In genomic region chr1:46086581-46086980, GRCh38 we compare ENCODE assay signal across 22 cellular contexts.
"Had no signal": no experiment of that assay in that cellular context is flagged by ENCODE, and none has a peak within 500 bp of the region (broad histone marks: within the 10 kb centered on the region; RNA-seq: fewer than 3 reads in every experiment).

No MANE protein-coding gene starts in this region.

- H3K36me3 ChIP-seq: esophagus squamous epithelium, heart right ventricle, lower lobe of right lung, prostate gland, uterus had no signal

- H3K27ac ChIP-seq: body of pancreas, esophagus squamous epithelium, heart right ventricle, lower lobe of right lung, prostate gland, testis, uterus had no signal

- H3K27me3 ChIP-seq: body of pancreas, esophagus squamous epithelium, heart right ventricle, testis, uterus had no signal

- H3K4me3 Mint-ChIP-seq: activated T-cell treated with anti-CD3 and anti-CD28 coated beads, Interleukin-2, amount 50 U/mL, for 4 hours; naive B cell; T-helper 17 cell had no signal

- H3K27ac Mint-ChIP-seq: activated T-helper 2 cell treated with anti-CD3 and anti-CD28 coated beads, Interferon-gamma antibody, Interleukin-2, Interleukin-4, amounts not matched to agents 10 μg/mL and 5 μg/mL and 100 μg/mL, durations not matched to agents 14 hours and 24 hours and 36 hours; naive B cell; T-helper 17 cell had no signal

- DNase-seq: activated CD4-positive, alpha-beta T cell treated with anti-CD3 and anti-CD28 coated beads for 4 hours; activated CD4-positive, alpha-beta T cell treated with anti-CD3 and anti-CD28 coated beads, Interleukin-2, amount 50 U/mL, for 48 hours; activated CD4-positive, CD25-positive, alpha-beta regulatory T cell; activated CD8-positive, alpha-beta memory T cell treated with anti-CD3 and anti-CD28 coated beads, Interleukin-2, amount 50 U/mL, for 48 hours; activated naive CD4-positive, alpha-beta T cell; activated T-cell treated with anti-CD3 and anti-CD28 coated beads, Interleukin-2, amount 50 U/mL, for 4 hours; body of pancreas; central memory CD4-positive, alpha-beta T cell; effector memory CD4-positive, alpha-beta T cell; esophagus squamous epithelium; heart right ventricle; lower lobe of right lung; naive B cell; stimulated activated CD4-positive, alpha-beta T cell treated with anti-CD3 and anti-CD28 coated beads, Interleukin-2, amount 100 ng/mL, for 48 hours; stimulated activated naive CD4-positive, alpha-beta T cell; T-helper 17 cell; testis; trophoblast cell; uterus had no signal

- H3K9me3 ChIP-seq: body of pancreas, esophagus squamous epithelium, heart right ventricle, lower lobe of right lung, prostate gland, testis, uterus had no signal

- H3K9me3 Mint-ChIP-seq: activated T-cell treated with anti-CD3 and anti-CD28 coated beads, Interleukin-2, amount 50 U/mL, for 4 hours; activated T-helper 2 cell treated with anti-CD3 and anti-CD28 coated beads, Interferon-gamma antibody, Interleukin-2, Interleukin-4, amounts not matched to agents 10 μg/mL and 5 μg/mL and 100 μg/mL, durations not matched to agents 14 hours and 24 hours and 36 hours; naive B cell had no signal

- H3K4me1 ChIP-seq: body of pancreas, esophagus squamous epithelium, lower lobe of right lung, prostate gland, testis, uterus had no signal

- H3K4me1 Mint-ChIP-seq: naive B cell had no signal

- H3K36me3 Mint-ChIP-seq: naive B cell had no signal

- H3K4me3 ChIP-seq: body of pancreas, esophagus squamous epithelium, heart right ventricle, lower lobe of right lung, prostate gland, testis, uterus had no signal

- ATAC-seq: activated T-cell treated with anti-CD3 and anti-CD28 coated beads, Interleukin-2, amount 50 U/mL, for 4 hours; body of pancreas; left lobe of liver; lower lobe of right lung; T-helper 17 cell had no signal

- H3K27me3 Mint-ChIP-seq: naive B cell had no signal
